Comparison of ENCODE assay signal across 27 cellular contexts in the genomic region with DNA sequence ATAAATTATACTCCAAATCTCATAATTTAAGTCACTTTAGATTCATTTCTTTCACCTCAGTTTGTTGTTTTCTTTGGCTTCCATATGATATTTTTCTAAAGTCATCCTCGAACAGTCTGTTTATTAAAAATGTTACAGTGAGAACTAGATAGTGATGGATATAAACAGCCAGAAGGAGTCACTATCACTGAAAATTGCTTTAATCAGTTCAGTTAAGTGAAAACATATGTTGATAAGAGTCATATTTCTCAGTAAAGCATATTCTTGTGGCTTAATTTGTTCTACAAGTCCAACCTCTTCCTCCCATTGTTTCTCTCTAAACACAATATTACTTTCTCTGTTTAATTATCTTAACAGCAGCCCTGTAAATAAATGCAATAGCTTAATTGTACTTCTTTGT.
A peak's percentile ranks its signal among the peaks of the same experiment; 100 is the strongest.
DNase-seq lines count a peak whose midpoint lies in the region; ATAC-seq and TF ChIP-seq lines count a peak whose summit lies in the region.
"Had no signal": no experiment of that assay in that cellular context is flagged by ENCODE, and none has a peak within 500 bp of the region (broad histone marks: within the 10 kb centered on the region; RNA-seq: fewer than 3 reads in every experiment).

No MANE protein-coding gene starts in this region.

- no peaks in the 10 kb centered on the region for H3K27me3 Mint-ChIP-seq in chondrocyte (ENCODE audit: low read depth)
- H3K27me3 Mint-ChIP-seq: activated B cell treated with CpG ODN at 0.5 μM for 24 hours; activated naive CD8-positive, alpha-beta T cell treated with anti-CD3 and anti-CD28 coated beads, Interleukin-2, amount 10 ng/mL, durations not matched to agents 7 days and 5 days; progenitor cell of endocrine pancreas; stimulated activated naive CD8-positive, alpha-beta T cell treated with anti-CD3 and anti-CD28 coated beads, Interleukin-15, amount 100 ng/mL, for 72 hours had no signal

- DNase-seq in EH (ENCODE audit: low read depth) (peak; percentile 35), NCI-H146 treated with DMSO at 0.1 percent for 48 hours (lab: John Stamatoyannopoulos, UW; ENCODE audit: unreplicated experiment) (peak; percentile 52), chondrocyte (ENCODE audit: low spot score) (no peak), myocyte (ENCODE audit: low read depth) (peak; percentile 7), hypothalamus (lab: John Stamatoyannopoulos, UW) (no peak)
- DNase-seq in activated CD4-positive, alpha-beta T cell treated with anti-CD3 and anti-CD28 coated beads for 1 hour: no peak
- DNase-seq: activated B cell treated with CpG ODN at 0.5 μM for 24 hours; activated CD4-positive, alpha-beta T cell treated with anti-CD3 and anti-CD28 coated beads, Interleukin-2, amount 50 U/mL, for 48 hours; activated CD8-positive, alpha-beta memory T cell treated with anti-CD3 and anti-CD28 coated beads, Interleukin-2, amount 50 U/mL, for 48 hours; activated naive CD8-positive, alpha-beta T cell treated with anti-CD3 and anti-CD28 coated beads, Interleukin-2, amount 10 ng/mL, durations not matched to agents 7 days and 5 days; AML-193; CD8-positive, alpha-beta memory T cell; effector CD4-positive, alpha-beta T cell; H7; Karpas-422; MV-4-11; NCI-H1930; NCI-H345; Right ventricle myocardium superior; stimulated activated CD4-positive, alpha-beta T cell treated with anti-CD3 and anti-CD28 coated beads, Interleukin-15, amount 100 ng/mL, for 24 hours; stimulated activated naive CD8-positive, alpha-beta T cell treated with anti-CD3 and anti-CD28 coated beads, Interleukin-15, amount 100 ng/mL, for 72 hours; thyroid gland had no signal

- H3K4me3 Mint-ChIP-seq in chondrocyte (ENCODE audit: unreplicated experiment): no peak overlapping the region
- H3K4me3 Mint-ChIP-seq: activated B cell treated with CpG ODN at 0.5 μM for 24 hours; activated naive CD8-positive, alpha-beta T cell treated with anti-CD3 and anti-CD28 coated beads, Interleukin-2, amount 10 ng/mL, durations not matched to agents 7 days and 5 days; CD8-positive, alpha-beta memory T cell; neural crest cell; stimulated activated naive CD8-positive, alpha-beta T cell treated with anti-CD3 and anti-CD28 coated beads, Interleukin-15, amount 100 ng/mL, for 72 hours had no signal

- H3K4me1 Mint-ChIP-seq in chondrocyte (ENCODE audit: low read depth): peaks cover 6% of the 10 kb centered on the region
- H3K4me1 Mint-ChIP-seq: activated B cell treated with CpG ODN at 0.5 μM for 24 hours; activated naive CD8-positive, alpha-beta T cell treated with anti-CD3 and anti-CD28 coated beads, Interleukin-2, amount 10 ng/mL, durations not matched to agents 7 days and 5 days; CD8-positive, alpha-beta memory T cell; stimulated activated naive CD8-positive, alpha-beta T cell treated with anti-CD3 and anti-CD28 coated beads, Interleukin-15, amount 100 ng/mL, for 72 hours had no signal

- H3K36me3 Mint-ChIP-seq in chondrocyte (ENCODE audit: low read depth): no peaks in the 10 kb centered on the region
- H3K36me3 Mint-ChIP-seq: activated naive CD8-positive, alpha-beta T cell treated with anti-CD3 and anti-CD28 coated beads, Interleukin-2, amount 10 ng/mL, durations not matched to agents 7 days and 5 days; CD8-positive, alpha-beta memory T cell had no signal

- H3K9me3 Mint-ChIP-seq in chondrocyte (ENCODE audit: low read depth): no peaks in the 10 kb centered on the region
- H3K9me3 Mint-ChIP-seq: activated B cell treated with CpG ODN at 0.5 μM for 24 hours; activated naive CD8-positive, alpha-beta T cell treated with anti-CD3 and anti-CD28 coated beads, Interleukin-2, amount 10 ng/mL, durations not matched to agents 7 days and 5 days; CD8-positive, alpha-beta memory T cell; stimulated activated naive CD8-positive, alpha-beta T cell treated with anti-CD3 and anti-CD28 coated beads, Interleukin-15, amount 100 ng/mL, for 72 hours had no signal

- peak; percentile 46 for TF ChIP-seq CTCF in chondrocyte (IDR thresholded peaks at IDR 0.05)

- H3K27ac Mint-ChIP-seq in chondrocyte (ENCODE audit: unreplicated experiment): no peak overlapping the region
- H3K27ac Mint-ChIP-seq: activated B cell treated with CpG ODN at 0.5 μM for 24 hours; activated naive CD8-positive, alpha-beta T cell treated with anti-CD3 and anti-CD28 coated beads, Interleukin-2, amount 10 ng/mL, durations not matched to agents 7 days and 5 days; CD8-positive, alpha-beta memory T cell; progenitor cell of endocrine pancreas; stimulated activated naive CD8-positive, alpha-beta T cell treated with anti-CD3 and anti-CD28 coated beads, Interleukin-15, amount 100 ng/mL, for 72 hours had no signal

- ATAC-seq in GM21381 (IDR thresholded peaks at IDR 0.05; ENCODE audit: unreplicated experiment): no peak
- ATAC-seq: gastroesophageal sphincter; sciatic nerve; stimulated activated naive CD8-positive, alpha-beta T cell treated with anti-CD3 and anti-CD28 coated beads, Interleukin-15, amount 100 ng/mL, for 72 hours had no signal

Comparison
In these comparisons a context has a peak if more than half of its experiments do, and no peak if none do; other contexts are left out.
1. DNase-seq: peak in EH (single experiment), NCI-H146 treated with DMSO at 0.1 percent for 48 hours (single experiment) and myocyte (single experiment); none in chondrocyte (single experiment), activated CD4-positive, alpha-beta T cell treated with anti-CD3 and anti-CD28 coated beads for 1 hour (single experiment) and hypothalamus (0 of 51).